1 cellular context compared by ENCODE assay signal in the genomic region with DNA sequence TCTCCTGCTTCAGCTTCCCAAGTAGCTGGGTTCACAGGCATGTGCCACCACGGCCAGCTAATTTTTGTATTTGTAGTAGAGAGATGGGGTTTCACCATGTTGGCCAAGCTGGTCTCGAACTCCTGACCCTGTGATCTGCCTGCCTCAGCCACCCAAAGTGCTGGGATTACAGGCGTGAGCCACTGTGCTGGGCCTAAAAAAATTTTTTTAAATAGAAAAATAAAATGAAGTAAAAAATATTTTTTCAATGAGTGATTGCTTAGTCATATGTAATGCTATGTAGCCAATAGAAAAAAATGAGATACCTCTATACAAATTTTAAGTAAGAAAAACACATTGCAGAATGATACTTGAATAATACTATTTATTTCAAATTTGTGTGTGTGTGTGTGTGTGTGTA.
TF ChIP-seq lines count a peak whose summit lies in the region.

No MANE protein-coding gene starts in this region.

TF ChIP-seq in IMR-90, 13 proteins besides CTCF, POLR2A, EP300 and RAD21:
- TF ChIP-seq SMC3 (IDR thresholded peaks at IDR 0.05; ENCODE audit: low read depth, low read length): no peak
- TF ChIP-seq RFX5 (IDR thresholded peaks at IDR 0.05; ENCODE audit: low read depth, low read length): no peak
- no peak for TF ChIP-seq FOS (IDR thresholded peaks at IDR 0.05; ENCODE audit: low read depth, low read length)
- TF ChIP-seq, protein P1, sequence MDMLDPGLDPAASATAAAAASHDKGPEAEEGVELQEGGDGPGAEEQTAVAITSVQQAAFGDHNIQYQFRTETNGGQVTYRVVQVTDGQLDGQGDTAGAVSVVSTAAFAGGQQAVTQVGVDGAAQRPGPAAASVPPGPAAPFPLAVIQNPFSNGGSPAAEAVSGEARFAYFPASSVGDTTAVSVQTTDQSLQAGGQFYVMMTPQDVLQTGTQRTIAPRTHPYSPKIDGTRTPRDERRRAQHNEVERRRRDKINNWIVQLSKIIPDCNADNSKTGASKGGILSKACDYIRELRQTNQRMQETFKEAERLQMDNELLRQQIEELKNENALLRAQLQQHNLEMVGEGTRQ (IDR thresholded peaks at IDR 0.05; ENCODE audit: low read depth, low read length): no peak
- TF ChIP-seq MAZ (IDR thresholded peaks at IDR 0.05; ENCODE audit: borderline replicate concordance, low read depth, low read length): no peak
- no peak for TF ChIP-seq CEBPB (IDR thresholded peaks at IDR 0.05; ENCODE audit: low read depth, low read length)
- TF ChIP-seq NFE2L2 (IDR thresholded peaks at IDR 0.05; ENCODE audit: low read depth, low read length): no peak
- no peak for TF ChIP-seq CHD1 (IDR thresholded peaks at IDR 0.05; ENCODE audit: low read depth, low read length)
- TF ChIP-seq MXI1 (IDR thresholded peaks at IDR 0.05; ENCODE audit: borderline replicate concordance, low read depth, low read length): no peak
- TF ChIP-seq MAFK (IDR thresholded peaks at IDR 0.05; ENCODE audit: low read depth, low read length): no peak
